1 cellular context compared by ENCODE assay signal in genomic region chr7:124432009-124432578, GRCh38.
A peak's percentile ranks its signal among the peaks of the same experiment; 100 is the strongest.
TF ChIP-seq lines count a peak whose summit lies in the region.

No MANE protein-coding gene starts in this region.

TF ChIP-seq in liver, 16 proteins besides CTCF, POLR2A, EP300 and RAD21 (continued from another document):
- TF ChIP-seq GABPA (IDR thresholded peaks at IDR 0.05 in 1 of 2, conservative IDR thresholded peaks at IDR 0.05 in 1 of 2) (no peak), MAX (IDR thresholded peaks at IDR 0.05) (no peak), RXRA (IDR thresholded peaks at IDR 0.05) (no peak), TAF1 (conservative IDR thresholded peaks at IDR 0.05) (no peak), SP1 (IDR thresholded peaks at IDR 0.05) (no peak), NR2F2 (IDR thresholded peaks at IDR 0.05) (no peak), YY1 (IDR thresholded peaks at IDR 0.05) (no peak), JUND (IDR thresholded peaks at IDR 0.05) (no peak), HNF4A (conservative IDR thresholded peaks at IDR 0.05) (peak in 1 of 2 donors; percentile 31), FOXA1 (IDR thresholded peaks at IDR 0.05) (no peak), HNF4G (IDR thresholded peaks at IDR 0.05) (no peak), EGR1 (IDR thresholded peaks at IDR 0.05; ENCODE audit: low read depth in 2 of 2) (no peak), FOXA2 (IDR thresholded peaks at IDR 0.05) (no peak)
- TF ChIP-seq, protein P1, sequence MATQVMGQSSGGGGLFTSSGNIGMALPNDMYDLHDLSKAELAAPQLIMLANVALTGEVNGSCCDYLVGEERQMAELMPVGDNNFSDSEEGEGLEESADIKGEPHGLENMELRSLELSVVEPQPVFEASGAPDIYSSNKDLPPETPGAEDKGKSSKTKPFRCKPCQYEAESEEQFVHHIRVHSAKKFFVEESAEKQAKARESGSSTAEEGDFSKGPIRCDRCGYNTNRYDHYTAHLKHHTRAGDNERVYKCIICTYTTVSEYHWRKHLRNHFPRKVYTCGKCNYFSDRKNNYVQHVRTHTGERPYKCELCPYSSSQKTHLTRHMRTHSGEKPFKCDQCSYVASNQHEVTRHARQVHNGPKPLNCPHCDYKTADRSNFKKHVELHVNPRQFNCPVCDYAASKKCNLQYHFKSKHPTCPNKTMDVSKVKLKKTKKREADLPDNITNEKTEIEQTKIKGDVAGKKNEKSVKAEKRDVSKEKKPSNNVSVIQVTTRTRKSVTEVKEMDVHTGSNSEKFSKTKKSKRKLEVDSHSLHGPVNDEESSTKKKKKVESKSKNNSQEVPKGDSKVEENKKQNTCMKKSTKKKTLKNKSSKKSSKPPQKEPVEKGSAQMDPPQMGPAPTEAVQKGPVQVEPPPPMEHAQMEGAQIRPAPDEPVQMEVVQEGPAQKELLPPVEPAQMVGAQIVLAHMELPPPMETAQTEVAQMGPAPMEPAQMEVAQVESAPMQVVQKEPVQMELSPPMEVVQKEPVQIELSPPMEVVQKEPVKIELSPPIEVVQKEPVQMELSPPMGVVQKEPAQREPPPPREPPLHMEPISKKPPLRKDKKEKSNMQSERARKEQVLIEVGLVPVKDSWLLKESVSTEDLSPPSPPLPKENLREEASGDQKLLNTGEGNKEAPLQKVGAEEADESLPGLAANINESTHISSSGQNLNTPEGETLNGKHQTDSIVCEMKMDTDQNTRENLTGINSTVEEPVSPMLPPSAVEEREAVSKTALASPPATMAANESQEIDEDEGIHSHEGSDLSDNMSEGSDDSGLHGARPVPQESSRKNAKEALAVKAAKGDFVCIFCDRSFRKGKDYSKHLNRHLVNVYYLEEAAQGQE (IDR thresholded peaks at IDR 0.05), result no peak
TF ChIP-seq in liver: peak in this region for 2.
